8 cellular contexts compared by ENCODE assay signal in genomic region chr19:510606-511100, GRCh38. TPM values are rescaled to one million over a fixed set of nuclear protein-coding genes. Genes with fewer than 3 reads are reported as not detected.
DNase-seq lines count a peak whose midpoint lies in the region; ATAC-seq and TF ChIP-seq lines count a peak whose summit lies in the region.

No MANE protein-coding gene starts in this region.

- TF ChIP-seq POLR2A in uterus (IDR thresholded peaks at IDR 0.05): no peak

- H3K27me3 ChIP-seq in uterus: no peaks in the 10 kb centered on the region

- DNase-seq in AG10803 (ENCODE audit: low read depth) (peak; percentile 74), NCI-H1436 (lab: John Stamatoyannopoulos, UW) (peak; percentile 93), T-helper 17 cell (peak; percentile 80 to 95 (median 82)), amniotic stem cell (lab: John Stamatoyannopoulos, UW) (peak; percentile 32), left ventricle myocardium superior (peak; percentile 78), pulmonary artery endothelial cell (ENCODE audit: low read depth, low spot score) (peak; percentile 71), uterus (peak; percentile 56 to 68)

- peak; percentile 87 for TF ChIP-seq CTCF in AG10803 (conservative IDR thresholded peaks at IDR 0.05; ENCODE audit: low read length)
- TF ChIP-seq CTCF in uterus (IDR thresholded peaks at IDR 0.05): peak; percentile 52 to 79 (median 76)

- H3K9me3 ChIP-seq in T-helper 17 cell (ENCODE audit: control insufficient read depth, low read length, poor library complexity, severe bottlenecking) (no peaks in the 10 kb centered on the region), uterus (no peaks in the 10 kb centered on the region)

- peak overlapping the region; percentile 99 for H3K27ac Mint-ChIP-seq in T-helper 17 cell

- no peaks in the 10 kb centered on the region for H3K27me3 Mint-ChIP-seq in T-helper 17 cell

- H3K27ac ChIP-seq in uterus: peak overlapping the region; percentile 40 to 41

- H3K36me3 ChIP-seq in uterus: no peaks in the 10 kb centered on the region

- H3K4me3 ChIP-seq in AG10803 (ENCODE audit: low read length) (no peak overlapping the region), uterus (no peak overlapping the region)

- H3K36me3 Mint-ChIP-seq in T-helper 17 cell (ENCODE audit: low read depth): no peaks in the 10 kb centered on the region

- H3K4me1 ChIP-seq in uterus: peaks cover 0 to 7% of the 10 kb centered on the region in 2 donors

- intact Hi-C loops in left ventricle myocardium superior (cut with micrococcal nuclease) (no loop called here), uterus (cut with DNase I; ENCODE audit: low total_unique reads) (no loop called here)

- peak overlapping the region; percentile 97 for H3K4me3 Mint-ChIP-seq in T-helper 17 cell

- peaks cover 37% of the 10 kb centered on the region for H3K4me1 Mint-ChIP-seq in T-helper 17 cell

- ATAC-seq in GM19395 (IDR thresholded peaks at IDR 0.05; ENCODE audit: unreplicated experiment) (peak; percentile 28), T-helper 17 cell (peak; percentile 54), left ventricle myocardium superior (no peak)

RNA-seq across cellular contexts. Expression of gene TPGS1, which starts 3.4 kb away (rescaled TPM):
- total RNA-seq in T-helper 17 cell (10 to 100 TPM; 24.3 to 24.8 TPM), left ventricle myocardium superior (10.5 TPM), pulmonary artery endothelial cell (24.2 and 39.6 TPM in 2 replicates), uterus (10 to 100 TPM; 12.6 to 37.5 (median 29.9) TPM)

RNA-seq across cellular contexts. Expression of gene MADCAM1, which starts 14.4 kb away (rescaled TPM):
- total RNA-seq in T-helper 17 cell: under 1 TPM; 0.15 to 0.31 TPM
- 0.37 TPM for total RNA-seq in left ventricle myocardium superior
- 0.07 TPM in 2 replicates for total RNA-seq in pulmonary artery endothelial cell
- 1 to 10 TPM in 1 of 4 donors, under 1 TPM in 1, not detected in 2; 0.34 to 2.7 TPM for total RNA-seq in uterus

RNA-seq across cellular contexts. Expression of gene CDC34, which starts 20.9 kb away (rescaled TPM):
- 10 to 100 TPM; 36.2 to 42.0 TPM for total RNA-seq in T-helper 17 cell
- total RNA-seq in left ventricle myocardium superior: 110 TPM
- total RNA-seq in pulmonary artery endothelial cell: 97.0 and 108 TPM in 2 replicates
- total RNA-seq in uterus: 100 to 1,000 TPM in 2 of 4 donors, 10 to 100 TPM in 2; 44.4 to 459 (median 101) TPM

RNA-seq across cellular contexts. Expression of gene GZMM, which starts 33.2 kb away (rescaled TPM):
- total RNA-seq in T-helper 17 cell: 10 to 100 TPM; 43.8 to 45.6 TPM
- total RNA-seq in left ventricle myocardium superior: 0.37 TPM
- total RNA-seq in pulmonary artery endothelial cell: not detected in 2 replicates
- total RNA-seq in uterus: 1 to 10 TPM in 1 of 4 donors, under 1 TPM in 1, not detected in 2; 0.62 to 1.6 TPM

RNA-seq across cellular contexts. Expression of gene SHC2, which starts 49.8 kb away (rescaled TPM):
- not detected for total RNA-seq in T-helper 17 cell
- total RNA-seq in left ventricle myocardium superior: 11.0 TPM
- 3.5 and 4.7 TPM in 2 replicates for total RNA-seq in pulmonary artery endothelial cell
- total RNA-seq in uterus: 10 to 100 TPM in 2 of 4 donors, 1 to 10 TPM in 2; 2.9 to 43.6 (median 8.4) TPM

Comparison
In these comparisons a context has a peak if more than half of its experiments do, and no peak if none do; other contexts are left out.
1. DNase-seq: peak in every context shown above with its lines; median percentile 93 in NCI-H1436; 82 in T-helper 17 cell; 78 in left ventricle myocardium superior; 74 in AG10803; 71 in pulmonary artery endothelial cell; 62 in uterus; 32 in amniotic stem cell.